Comparison of ENCODE assay signal across 1 cellular context in the genomic region with DNA sequence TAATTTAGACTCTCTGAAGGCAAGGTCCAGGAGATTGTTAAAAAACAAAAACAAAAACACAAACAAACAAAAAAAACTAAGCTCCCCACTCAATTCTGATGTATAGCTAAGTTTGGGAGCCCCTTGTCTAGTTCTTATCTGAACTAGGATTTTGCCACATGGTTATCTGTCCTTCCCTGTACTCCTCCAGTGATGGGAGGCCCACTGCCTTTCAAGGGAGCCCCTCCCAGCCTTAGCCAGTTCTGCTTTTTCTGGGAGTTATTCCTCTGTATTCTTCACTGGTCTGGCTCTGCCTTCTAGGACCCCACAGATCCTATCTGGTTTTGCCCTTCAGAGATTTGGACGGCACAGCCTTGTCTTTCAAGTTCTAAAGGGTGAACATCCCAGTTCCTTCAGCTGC.
TF ChIP-seq lines count a peak whose summit lies in the region.

No MANE protein-coding gene starts in this region.

TF ChIP-seq in GM23338, 12 proteins besides CTCF, POLR2A, EP300 and RAD21 (continued from another document):
- TF ChIP-seq STAT1 (IDR thresholded peaks at IDR 0.05; ENCODE audit: unreplicated experiment) (no peak), REST (IDR thresholded peaks at IDR 0.05; ENCODE audit: unreplicated experiment) (no peak), ZNF114 (CRISPR knock-in tag; IDR thresholded peaks at IDR 0.05) (no peak), EZH2 (IDR thresholded peaks at IDR 0.05; ENCODE audit: low read depth, unreplicated experiment) (no peak), CREB1 (CRISPR knock-in tag; IDR thresholded peaks at IDR 0.05; ENCODE audit: low read depth) (no peak), POLR2AphosphoS5 (IDR thresholded peaks at IDR 0.05; ENCODE audit: low read depth) (no peak), ZNF462 (CRISPR knock-in tag; IDR thresholded peaks at IDR 0.05) (no peak), JUNB (IDR thresholded peaks at IDR 0.05; ENCODE audit: unreplicated experiment) (no peak)
